ENCODE assay signal across 11 cellular contexts in genomic region chr15:90959894-90960293, GRCh38. TPM values are rescaled to one million over a fixed set of nuclear protein-coding genes. Genes with fewer than 3 reads are reported as not detected.
DNase-seq lines count a peak whose midpoint lies in the region; ATAC-seq and TF ChIP-seq lines count a peak whose summit lies in the region.
"Had no signal": no experiment of that assay in that cellular context is flagged by ENCODE, and none has a peak within 500 bp of the region (broad histone marks: within the 10 kb centered on the region; RNA-seq: fewer than 3 reads in every experiment).

No MANE protein-coding gene starts in this region.

- intact Hi-C loops in activated CD4-positive, alpha-beta T cell treated with anti-CD3 and anti-CD28 coated beads, Interleukin-2, amount 10 ng/mL, durations not matched to agents 24 days and 14 days (cut with micrococcal nuclease): loop anchor here (1.0 to 5.0 kb wide), 2 partner anchors 58 to 312 kb away; no protein-coding TSS in a partner anchor
- intact Hi-C loops in mucosa of descending colon (cut with DNase I, micrococcal nuclease): loop anchor here in 1 of 2 donors (10.0 kb wide), 1 partner anchor 305 kb away; no protein-coding TSS in a partner anchor

- H2AFZ ChIP-seq in fibroblast of lung (ENCODE audit: low read length): no peak overlapping the region

- no peaks in the 10 kb centered on the region for H3K9me3 Mint-ChIP-seq in activated CD4-positive, alpha-beta T cell treated with anti-CD3 and anti-CD28 coated beads, Interleukin-2, amount 10 ng/mL, durations not matched to agents 7 days and 5 days
- no peaks in the 10 kb centered on the region for H3K9me3 Mint-ChIP-seq in activated CD4-positive, alpha-beta T cell treated with anti-CD3 and anti-CD28 coated beads, Interleukin-2, amount 10 ng/mL, durations not matched to agents 24 days and 14 days
- H3K9me3 Mint-ChIP-seq in nephron: no peaks in the 10 kb centered on the region

- H3K4me3 ChIP-seq in fibroblast of lung (replicated peaks in 1 of 4; ENCODE audit: control extremely low read depth in 1 of 4, insufficient read depth in 1 of 4, low read depth in 3 of 4, low read length in 4 of 4) (no peak overlapping the region), mucosa of descending colon (no peak overlapping the region)
- H3K4me3 ChIP-seq: body of pancreas, lung had no signal

- no peak overlapping the region for H3K4me3 Mint-ChIP-seq in activated CD4-positive, alpha-beta T cell treated with anti-CD3 and anti-CD28 coated beads, Interleukin-2, amount 10 ng/mL, durations not matched to agents 7 days and 5 days
- no peak overlapping the region for H3K4me3 Mint-ChIP-seq in activated CD4-positive, alpha-beta T cell treated with anti-CD3 and anti-CD28 coated beads, Interleukin-2, amount 10 ng/mL, durations not matched to agents 24 days and 14 days
- peak overlapping the region; percentile 34 to 72 (median 57) for H3K4me3 Mint-ChIP-seq in nephron

- H3K27me3 ChIP-seq in fibroblast of lung (ENCODE audit: control insufficient read depth, insufficient read depth, low read length): no peaks in the 10 kb centered on the region
- H3K27me3 ChIP-seq: body of pancreas had no signal

- peak overlapping the region; percentile 43 for H3K27ac Mint-ChIP-seq in activated CD4-positive, alpha-beta T cell treated with anti-CD3 and anti-CD28 coated beads, Interleukin-2, amount 10 ng/mL, durations not matched to agents 7 days and 5 days
- H3K27ac Mint-ChIP-seq in activated CD4-positive, alpha-beta T cell treated with anti-CD3 and anti-CD28 coated beads, Interleukin-2, amount 10 ng/mL, durations not matched to agents 24 days and 14 days: no peak overlapping the region
- H3K27ac Mint-ChIP-seq in nephron: peak overlapping the region in 2 of 3 experiments; percentile 30 to 58

- H3K4me1 Mint-ChIP-seq in activated CD4-positive, alpha-beta T cell treated with anti-CD3 and anti-CD28 coated beads, Interleukin-2, amount 10 ng/mL, durations not matched to agents 7 days and 5 days: peaks cover 16% of the 10 kb centered on the region
- H3K4me1 Mint-ChIP-seq in activated CD4-positive, alpha-beta T cell treated with anti-CD3 and anti-CD28 coated beads, Interleukin-2, amount 10 ng/mL, durations not matched to agents 24 days and 14 days: peaks cover 15% of the 10 kb centered on the region
- peaks cover 25% of the 10 kb centered on the region for H3K4me1 Mint-ChIP-seq in nephron

- no peak for TF ChIP-seq CTCF in fibroblast of lung (conservative IDR thresholded peaks at IDR 0.05 in 1 of 2, IDR thresholded peaks at IDR 0.05 in 1 of 2; ENCODE audit: low read depth in 1 of 2, low read length in 2 of 2)
- TF ChIP-seq CTCF in nephron (IDR thresholded peaks at IDR 0.05; ENCODE audit: unreplicated experiment in 3 of 3): no peak
- no peak for TF ChIP-seq CTCF in mucosa of descending colon (IDR thresholded peaks at IDR 0.05)

- no peak for DNase-seq in activated CD4-positive, alpha-beta T cell treated with anti-CD3 and anti-CD28 coated beads, Interleukin-2, amount 10 ng/mL, durations not matched to agents 7 days and 5 days
- DNase-seq in activated CD4-positive, alpha-beta T cell treated with anti-CD3 and anti-CD28 coated beads, Interleukin-2, amount 10 ng/mL, durations not matched to agents 24 days and 14 days: no peak
- peak; percentile 21 to 23 for DNase-seq in fibroblast of lung (ENCODE audit: low read depth in 2 of 2)
- no peak for DNase-seq in 8988T
- no peak for DNase-seq in NCI-H748 (lab: John Stamatoyannopoulos, UW; ENCODE audit: unreplicated experiment)
- DNase-seq in mucosa of descending colon: no peak
- DNase-seq: NCI-H2081 treated with DMSO at 0.1 percent for 48 hours had no signal

- no peak overlapping the region for H3K9ac ChIP-seq in fibroblast of lung (ENCODE audit: insufficient read depth, low read length)

- POLR2A ChIA-PET in activated CD4-positive, alpha-beta T cell treated with anti-CD3 and anti-CD28 coated beads, Interleukin-2, amount 10 ng/mL, durations not matched to agents 7 days and 5 days (lab: Charles Lee): no interaction called here

- ATAC-seq in HG02763 (IDR thresholded peaks at IDR 0.05; ENCODE audit: unreplicated experiment) (no peak), mucosa of descending colon (no peak)
- ATAC-seq: body of pancreas had no signal

- no peaks in the 10 kb centered on the region for H3K9me3 ChIP-seq in fibroblast of lung (ENCODE audit: control insufficient read depth, insufficient read depth, low read depth, low read length)
- H3K9me3 ChIP-seq in mucosa of descending colon: no peaks in the 10 kb centered on the region
- H3K9me3 ChIP-seq: body of pancreas had no signal

- H3K27me3 Mint-ChIP-seq in activated CD4-positive, alpha-beta T cell treated with anti-CD3 and anti-CD28 coated beads, Interleukin-2, amount 10 ng/mL, durations not matched to agents 7 days and 5 days: no peaks in the 10 kb centered on the region
- no peaks in the 10 kb centered on the region for H3K27me3 Mint-ChIP-seq in activated CD4-positive, alpha-beta T cell treated with anti-CD3 and anti-CD28 coated beads, Interleukin-2, amount 10 ng/mL, durations not matched to agents 24 days and 14 days
- H3K27me3 Mint-ChIP-seq in nephron (ENCODE audit: low read depth): no peaks in the 10 kb centered on the region

- CTCF ChIA-PET in activated CD4-positive, alpha-beta T cell treated with anti-CD3 and anti-CD28 coated beads, Interleukin-2, amount 10 ng/mL, durations not matched to agents 7 days and 5 days (lab: Charles Lee): interaction anchor here (0.5 to 10.1 kb wide), 7 partner anchors 8 to 90 kb away, joined by 3 to 140 read pairs (median 3); partner anchors contain the start of genes HDDC3 and UNC45A

- H4K20me1 ChIP-seq in fibroblast of lung (ENCODE audit: control insufficient read depth, extremely low read depth, insufficient read depth, low read length): no peaks in the 10 kb centered on the region

- H3K36me3 ChIP-seq in fibroblast of lung (ENCODE audit: control insufficient read depth, insufficient read depth, low read length) (peaks cover 10% of the 10 kb centered on the region), mucosa of descending colon (ENCODE audit: low read depth) (no peaks in the 10 kb centered on the region)

- no peak overlapping the region for H3K27ac ChIP-seq in fibroblast of lung (ENCODE audit: insufficient read depth, low read length)
- H3K27ac ChIP-seq: body of pancreas had no signal

- H3K36me3 Mint-ChIP-seq in activated CD4-positive, alpha-beta T cell treated with anti-CD3 and anti-CD28 coated beads, Interleukin-2, amount 10 ng/mL, durations not matched to agents 7 days and 5 days (ENCODE audit: low read depth): peaks cover 46% of the 10 kb centered on the region
- peaks cover 41% of the 10 kb centered on the region for H3K36me3 Mint-ChIP-seq in activated CD4-positive, alpha-beta T cell treated with anti-CD3 and anti-CD28 coated beads, Interleukin-2, amount 10 ng/mL, durations not matched to agents 24 days and 14 days (ENCODE audit: low read depth)
- H3K36me3 Mint-ChIP-seq in nephron (ENCODE audit: low read depth): peaks cover 24% of the 10 kb centered on the region

- no peak overlapping the region for H3K4me2 ChIP-seq in fibroblast of lung (ENCODE audit: extremely low read depth, insufficient read depth, low read length)

- peaks cover 3% of the 10 kb centered on the region for H3K79me2 ChIP-seq in fibroblast of lung (ENCODE audit: control insufficient read depth, insufficient read depth, low read length)

- H3K4me1 ChIP-seq in fibroblast of lung (ENCODE audit: control insufficient read depth, extremely low read depth, insufficient read depth, low read length) (peaks cover 6% of the 10 kb centered on the region), mucosa of descending colon (ENCODE audit: low read depth) (peaks cover 16% of the 10 kb centered on the region)

RNA-seq across cellular contexts. Expression of gene RCCD1, which starts 5.2 kb away (rescaled TPM):
- total RNA-seq in activated CD4-positive, alpha-beta T cell treated with anti-CD3 and anti-CD28 coated beads, Interleukin-2, amount 10 ng/mL, durations not matched to agents 7 days and 5 days: 10 to 100 TPM; 30.8 to 35.9 TPM
- total RNA-seq in activated CD4-positive, alpha-beta T cell treated with anti-CD3 and anti-CD28 coated beads, Interleukin-2, amount 10 ng/mL, durations not matched to agents 24 days and 14 days: 28.0 and 32.3 TPM in 2 replicates
- total RNA-seq in fibroblast of lung: 11.0 and 14.2 TPM in 2 replicates
- 5.9 and 8.3 TPM in 2 replicates for polyA plus RNA-seq in fibroblast of lung
- 7.2 and 14.5 TPM in 2 replicates for polyA plus RNA-seq in fibroblast of lung (2012)
- 4.6 and 8.1 TPM in 2 replicates for polyA minus RNA-seq in fibroblast of lung (ENCODE audit: low replicate concordance)
- 10 to 100 TPM; 18.5 to 21.5 (median 20.7) TPM for total RNA-seq in mucosa of descending colon

RNA-seq across cellular contexts. Expression of gene UNC45A, which starts 24.8 kb away (rescaled TPM):
- total RNA-seq in activated CD4-positive, alpha-beta T cell treated with anti-CD3 and anti-CD28 coated beads, Interleukin-2, amount 10 ng/mL, durations not matched to agents 7 days and 5 days: 10 to 100 TPM; 59.3 to 69.8 TPM
- 66.9 and 67.0 TPM in 2 replicates for total RNA-seq in activated CD4-positive, alpha-beta T cell treated with anti-CD3 and anti-CD28 coated beads, Interleukin-2, amount 10 ng/mL, durations not matched to agents 24 days and 14 days
- total RNA-seq in fibroblast of lung (88.6 and 104 TPM in 2 replicates), mucosa of descending colon (10 to 100 TPM; 43.9 to 92.5 (median 54.8) TPM)
- polyA plus RNA-seq in fibroblast of lung: 41.7 and 52.5 TPM in 2 replicates
- polyA plus RNA-seq in fibroblast of lung (2012): 61.0 and 84.9 TPM in 2 replicates
- 73.2 and 101 TPM in 2 replicates for polyA minus RNA-seq in fibroblast of lung (ENCODE audit: low replicate concordance)

RNA-seq across cellular contexts. Expression of gene HDDC3, which starts 27.5 kb away (rescaled TPM):
- total RNA-seq in activated CD4-positive, alpha-beta T cell treated with anti-CD3 and anti-CD28 coated beads, Interleukin-2, amount 10 ng/mL, durations not matched to agents 7 days and 5 days: 10 to 100 TPM; 22.9 to 26.2 TPM
- 36.3 and 39.9 TPM in 2 replicates for total RNA-seq in activated CD4-positive, alpha-beta T cell treated with anti-CD3 and anti-CD28 coated beads, Interleukin-2, amount 10 ng/mL, durations not matched to agents 24 days and 14 days
- total RNA-seq in fibroblast of lung (13.4 and 16.3 TPM in 2 replicates), mucosa of descending colon (10 to 100 TPM; 10.7 to 23.4 (median 15.4) TPM)
- polyA plus RNA-seq in fibroblast of lung: 10.2 and 15.5 TPM in 2 replicates
- polyA plus RNA-seq in fibroblast of lung (2012): 11.0 and 18.3 TPM in 2 replicates
- 13.0 and 15.8 TPM in 2 replicates for polyA minus RNA-seq in fibroblast of lung (ENCODE audit: low replicate concordance)

RNA-seq across cellular contexts. Expression of gene PRC1, which starts 34.4 kb away (rescaled TPM):
- total RNA-seq in activated CD4-positive, alpha-beta T cell treated with anti-CD3 and anti-CD28 coated beads, Interleukin-2, amount 10 ng/mL, durations not matched to agents 7 days and 5 days: 100 to 1,000 TPM; 179 to 196 TPM
- total RNA-seq in activated CD4-positive, alpha-beta T cell treated with anti-CD3 and anti-CD28 coated beads, Interleukin-2, amount 10 ng/mL, durations not matched to agents 24 days and 14 days: 85.0 and 86.2 TPM in 2 replicates
- total RNA-seq in fibroblast of lung: 9.2 and 57.8 TPM in 2 replicates
- polyA plus RNA-seq in fibroblast of lung: 60.5 and 239 TPM in 2 replicates
- polyA plus RNA-seq in fibroblast of lung (2012): 34.0 and 142 TPM in 2 replicates
- 68.0 and 418 TPM in 2 replicates for polyA minus RNA-seq in fibroblast of lung (ENCODE audit: low replicate concordance)
- total RNA-seq in mucosa of descending colon: 10 to 100 TPM; 10.9 to 41.0 (median 12.3) TPM

RNA-seq across cellular contexts. Expression of gene MAN2A2, which starts 56.8 kb away (rescaled TPM):
- 10 to 100 TPM; 77.4 to 97.4 TPM for total RNA-seq in activated CD4-positive, alpha-beta T cell treated with anti-CD3 and anti-CD28 coated beads, Interleukin-2, amount 10 ng/mL, durations not matched to agents 7 days and 5 days
- 196 and 206 TPM in 2 replicates for total RNA-seq in activated CD4-positive, alpha-beta T cell treated with anti-CD3 and anti-CD28 coated beads, Interleukin-2, amount 10 ng/mL, durations not matched to agents 24 days and 14 days
- total RNA-seq in fibroblast of lung (18.2 and 36.0 TPM in 2 replicates), mucosa of descending colon (10 to 100 TPM; 50.9 to 75.8 (median 75.3) TPM)
- 11.3 and 18.0 TPM in 2 replicates for polyA plus RNA-seq in fibroblast of lung
- polyA plus RNA-seq in fibroblast of lung (2012): 12.6 and 16.0 TPM in 2 replicates
- 69.8 and 80.4 TPM in 2 replicates for polyA minus RNA-seq in fibroblast of lung (ENCODE audit: low replicate concordance)

Comparison
In these comparisons a context has a peak if more than half of its experiments do, and no peak if none do; other contexts are left out.
1. DNase-seq: peak in fibroblast of lung (2 of 2); none in activated CD4-positive, alpha-beta T cell treated with anti-CD3 and anti-CD28 coated beads, Interleukin-2, amount 10 ng/mL, durations not matched to agents 7 days and 5 days (single experiment), activated CD4-positive, alpha-beta T cell treated with anti-CD3 and anti-CD28 coated beads, Interleukin-2, amount 10 ng/mL, durations not matched to agents 24 days and 14 days (single experiment), 8988T (single experiment), NCI-H748 (single experiment) and mucosa of descending colon (0 of 3).
2. H3K4me3 Mint-ChIP-seq: peak in nephron (3 of 3); none in activated CD4-positive, alpha-beta T cell treated with anti-CD3 and anti-CD28 coated beads, Interleukin-2, amount 10 ng/mL, durations not matched to agents 7 days and 5 days (single experiment) and activated CD4-positive, alpha-beta T cell treated with anti-CD3 and anti-CD28 coated beads, Interleukin-2, amount 10 ng/mL, durations not matched to agents 24 days and 14 days (single experiment).